Comparison of ENCODE assay signal across 16 cellular contexts in the genomic region with DNA sequence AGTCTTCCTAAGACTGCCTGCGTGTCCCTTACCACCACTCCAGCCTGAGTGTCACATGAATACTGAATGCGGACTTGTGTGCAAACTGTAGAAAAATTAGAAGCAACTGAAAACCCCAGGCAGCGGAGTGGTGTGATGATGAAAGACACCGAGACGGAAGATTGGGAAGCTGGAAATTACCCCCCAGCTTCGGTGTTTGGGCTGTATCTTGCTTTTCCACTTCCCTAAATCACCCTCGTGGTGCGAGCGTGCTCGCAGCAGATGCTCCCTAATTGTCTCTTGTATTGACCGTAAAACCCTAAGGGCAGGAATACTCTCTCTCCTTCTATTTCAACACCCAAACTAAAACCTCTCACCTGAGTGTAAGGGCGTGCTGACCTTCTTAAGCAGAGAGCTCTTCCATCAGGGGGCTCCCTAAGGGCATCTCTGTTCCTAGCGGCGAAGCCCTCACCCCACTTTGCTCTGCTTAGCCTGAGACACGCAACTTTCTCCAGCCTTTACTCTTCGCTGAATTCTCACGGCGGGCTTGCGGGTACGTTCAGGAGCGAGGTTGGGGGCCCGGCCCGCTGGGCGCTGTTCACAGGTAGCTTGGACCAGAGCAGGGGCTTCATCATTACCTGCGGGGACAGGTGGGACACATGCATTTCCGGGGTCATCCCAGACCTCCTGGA.
DNase-seq lines count a peak whose midpoint lies in the region; TF ChIP-seq lines count a peak whose summit lies in the region.
"Had no signal": no experiment of that assay in that cellular context is flagged by ENCODE, and none has a peak within 500 bp of the region (broad histone marks: within the 10 kb centered on the region; RNA-seq: fewer than 3 reads in every experiment).

No MANE protein-coding gene starts in this region.

- no peaks in the 10 kb centered on the region; the same call in none of the 2 replicates for H3K27me3 ChIP-seq in GM06990 (replicated peaks; ENCODE audit: control insufficient read depth, insufficient read depth, low read length)
- H3K27me3 ChIP-seq in endodermal cell (ENCODE audit: control insufficient read depth, insufficient read depth, low read length, poor library complexity, severe bottlenecking): peaks cover 66% of the 10 kb centered on the region
- peaks cover 66% of the 10 kb centered on the region for H3K27me3 ChIP-seq in neural progenitor cell
- H3K27me3 ChIP-seq: ovary had no signal

- H3K36me3 ChIP-seq in GM06990 (ENCODE audit: control insufficient read depth, insufficient read depth, low read length) (no peaks in the 10 kb centered on the region), endodermal cell (ENCODE audit: control insufficient read depth, insufficient read depth, low read length) (no peaks in the 10 kb centered on the region), neural progenitor cell (no peaks in the 10 kb centered on the region)
- H3K36me3 ChIP-seq: ovary had no signal

- no peaks in the 10 kb centered on the region for H4K20me1 ChIP-seq in neural progenitor cell (ENCODE audit: low read depth)

- H3K4me1 ChIP-seq in endodermal cell (ENCODE audit: control insufficient read depth, insufficient read depth, low read length): no peaks in the 10 kb centered on the region
- peaks cover 7% of the 10 kb centered on the region for H3K4me1 ChIP-seq in neural progenitor cell

- H3K27ac ChIP-seq in endodermal cell (ENCODE audit: low read depth, low read length): no peak overlapping the region
- no peak overlapping the region for H3K27ac ChIP-seq in neural progenitor cell
- H3K27ac ChIP-seq: ovary, PC-9 had no signal

- WGBS in endodermal cell (ENCODE audit: insufficient coverage in 1 of 2, insufficient read length in 1 of 2), 2 experiments: 13 to 16% methylated on average over 17 to 26 of the region's 26 CpGs

- H3K9me3 Mint-ChIP-seq in endodermal cell (peaks cover 7% of the 10 kb centered on the region), neural progenitor cell (no peaks in the 10 kb centered on the region)
- H3K9me3 Mint-ChIP-seq: activated naive CD4-positive, alpha-beta T cell treated with anti-CD3 and anti-CD28 coated beads, Interleukin-2, amount 50 U/mL, for 72 hours; dendritic cell treated with granulocyte-macrophage colony-stimulating factor and Interleukin-4, amounts not matched to agents 40 ng/mL and 50 ng/mL, for 4 days had no signal

- peaks cover 71% of the 10 kb centered on the region for H3K27me3 Mint-ChIP-seq in endodermal cell (ENCODE audit: insufficient read depth)
- peaks cover 53% of the 10 kb centered on the region for H3K27me3 Mint-ChIP-seq in neural progenitor cell (ENCODE audit: insufficient read depth, low read depth)

- peak overlapping the region; percentile 99 for H2AFZ ChIP-seq in neural progenitor cell (replicated peaks)
- H2AFZ ChIP-seq: PC-9 had no signal

- H3K4me3 Mint-ChIP-seq in endodermal cell (peak overlapping the region; percentile 77), neural progenitor cell (peak overlapping the region; percentile 89)
- H3K4me3 Mint-ChIP-seq: dendritic cell treated with granulocyte-macrophage colony-stimulating factor and Interleukin-4, amounts not matched to agents 40 ng/mL and 50 ng/mL, for 4 days had no signal

- H3K27ac Mint-ChIP-seq in endodermal cell (no peak overlapping the region), neural progenitor cell (no peak overlapping the region)
- H3K27ac Mint-ChIP-seq: activated naive CD4-positive, alpha-beta T cell treated with anti-CD3 and anti-CD28 coated beads, Interleukin-2, amount 50 U/mL, for 72 hours; dendritic cell treated with granulocyte-macrophage colony-stimulating factor and Interleukin-4, amounts not matched to agents 40 ng/mL and 50 ng/mL, for 4 days had no signal

- DNase-seq in GM06990 (ENCODE audit: extremely low read depth, insufficient read length) (no peak), NOMO-1 (lab: John Stamatoyannopoulos, UW; ENCODE audit: unreplicated experiment in 2 of 2) (peak; percentile 7 to 32), endodermal cell (peak; percentile 68), neural progenitor cell (ENCODE audit: low spot score) (peak; percentile 47), NCI-H2107 (lab: John Stamatoyannopoulos, UW) (no peak), T-helper 1 cell (no peak), hepatic stellate cell (ENCODE audit: low spot score) (no peak)
- DNase-seq in stimulated activated CD4-positive, alpha-beta T cell treated with anti-CD3 and anti-CD28 coated beads, Interleukin-2, amount 100 ng/mL, for 48 hours: no peak
- DNase-seq: C1 segment of cervical spinal cord, foreskin fibroblast, left ventricle myocardium superior, NCI-H2029 treated with DMSO at 0.1 percent for 48 hours, ovary, PC-9 had no signal

- peaks cover 4% of the 10 kb centered on the region for H3K4me1 Mint-ChIP-seq in endodermal cell
- H3K4me1 Mint-ChIP-seq in neural progenitor cell: peaks cover 24% of the 10 kb centered on the region

- peak overlapping the region; percentile 93 for H3K4me2 ChIP-seq in neural progenitor cell
- H3K4me2 ChIP-seq: PC-9 had no signal

- H3K9ac ChIP-seq in endodermal cell (ENCODE audit: extremely low read depth, low read length, poor library complexity, severe bottlenecking) (no peak overlapping the region), neural progenitor cell (no peak overlapping the region)

- H3K4me3 ChIP-seq in GM06990 (replicated peaks; ENCODE audit: low read depth, low read length) (no peak overlapping the region), endodermal cell (ENCODE audit: low read length) (peak overlapping the region; percentile 83), neural progenitor cell (peak overlapping the region; percentile 89)
- H3K4me3 ChIP-seq: ovary, PC-9 had no signal

- H3K9me3 ChIP-seq in endodermal cell (ENCODE audit: control insufficient read depth, low read length): no peaks in the 10 kb centered on the region
- H3K9me3 ChIP-seq in neural progenitor cell (ENCODE audit: low read depth): no peaks in the 10 kb centered on the region
- H3K9me3 ChIP-seq: ovary had no signal

- TF ChIP-seq CTCF in GM06990 (IDR thresholded peaks at IDR 0.05; ENCODE audit: insufficient read depth, low read length, poor library complexity, severe bottlenecking) (peak; percentile 3), endodermal cell (conservative IDR thresholded peaks at IDR 0.05) (no peak), neural progenitor cell (IDR thresholded peaks at IDR 0.05) (no peak)

- H3K79me2 ChIP-seq in neural progenitor cell (ENCODE audit: low read depth): no peaks in the 10 kb centered on the region

- peaks cover 11% of the 10 kb centered on the region for H3F3A ChIP-seq in neural progenitor cell (ENCODE audit: low read depth)

- H3K36me3 Mint-ChIP-seq in endodermal cell (ENCODE audit: low read depth) (no peaks in the 10 kb centered on the region), neural progenitor cell (no peaks in the 10 kb centered on the region)

Comparison
In these comparisons a context has a peak if more than half of its experiments do, and no peak if none do; other contexts are left out.
1. DNase-seq: peak in NOMO-1 (2 of 2), endodermal cell (single experiment) and neural progenitor cell (single experiment); none in GM06990 (single experiment), stimulated activated CD4-positive, alpha-beta T cell treated with anti-CD3 and anti-CD28 coated beads, Interleukin-2, amount 100 ng/mL, for 48 hours (0 of 2), NCI-H2107 (single experiment), T-helper 1 cell (0 of 5) and hepatic stellate cell (single experiment).